ENCODE assay signal across 28 cellular contexts in the genomic region with DNA sequence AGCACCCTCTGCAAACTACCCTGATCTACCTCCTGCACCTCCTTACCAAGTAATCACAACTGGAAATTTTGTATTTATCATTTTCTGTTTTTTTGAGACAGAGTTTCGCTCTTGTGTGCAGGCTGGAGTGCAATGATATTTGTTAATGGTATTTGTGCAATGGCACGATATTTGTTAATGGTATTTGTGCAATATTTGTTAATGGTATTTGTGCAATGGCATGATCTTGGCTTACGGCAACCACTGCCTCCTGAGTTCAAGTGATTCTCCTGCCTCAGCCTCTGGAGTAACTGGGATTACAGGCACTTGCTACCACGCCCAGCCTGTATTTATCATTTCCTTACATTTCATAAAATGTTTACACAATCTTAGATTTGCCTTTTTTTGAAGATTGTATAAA. TPM values are rescaled to one million over a fixed set of nuclear protein-coding genes. Genes with fewer than 3 reads are reported as not detected.
"Had no signal": no experiment of that assay in that cellular context is flagged by ENCODE, and none has a peak within 500 bp of the region (broad histone marks: within the 10 kb centered on the region; RNA-seq: fewer than 3 reads in every experiment).

No MANE protein-coding gene starts in this region.

- H3K36me3 ChIP-seq: brain microvascular endothelial cell had no signal

- H3K27ac ChIP-seq: brain microvascular endothelial cell, coronary artery, dorsolateral prefrontal cortex had no signal

- H3K27me3 ChIP-seq: brain microvascular endothelial cell, dorsolateral prefrontal cortex had no signal

- H3K4me3 ChIP-seq: coronary artery, dorsolateral prefrontal cortex had no signal

- DNase-seq: activated CD4-positive, alpha-beta memory T cell treated with anti-CD3 and anti-CD28 coated beads, Interleukin-2, amount 10 ng/mL, durations not matched to agents 7 days and 5 days; activated CD4-positive, alpha-beta T cell treated with anti-CD3 and anti-CD28 coated beads for 1 hour; activated CD4-positive, alpha-beta T cell treated with anti-CD3 and anti-CD28 coated beads for 4 hours; activated CD4-positive, alpha-beta T cell treated with anti-CD3 and anti-CD28 coated beads, Interleukin-2, amount 10 ng/mL, durations not matched to agents 7 days and 5 days; activated CD4-positive, alpha-beta T cell treated with anti-CD3 and anti-CD28 coated beads, Interleukin-2, amount 50 U/mL, for 4 hours; activated CD8-positive, alpha-beta memory T cell treated with anti-CD3 and anti-CD28 coated beads for 24 hours; activated effector memory CD4-positive, alpha-beta T cell treated with Interleukin-2 at 50 U/mL for 16 hours; activated gamma-delta T cell treated with Interleukin-2 at 50 U/mL for 16 hours; activated naive CD4-positive, alpha-beta T cell treated with anti-CD3 and anti-CD28 coated beads, Interleukin-2, amount 50 U/mL, for 16 hours; activated naive CD4-positive, alpha-beta T cell treated with Interleukin-2 at 50 U/mL for 16 hours; activated T-cell treated with anti-CD3 and anti-CD28 coated beads, Interleukin-2, amount 50 U/mL, for 4 hours; amniotic stem cell; anterior cingulate cortex; brain microvascular endothelial cell; dorsolateral prefrontal cortex; effector memory CD4-positive, alpha-beta T cell; endodermal cell; foreskin fibroblast; head of caudate nucleus; T-helper 1 cell; T-helper 17 cell; T1000 had no signal

- ATAC-seq: activated T-cell treated with anti-CD3 and anti-CD28 coated beads, Interleukin-2, amount 50 U/mL, for 4 hours; activated T-helper 17 cell treated with anti-CD3 and anti-CD28 coated beads, Interleukin-2, amount 50 U/mL, for 72 hours; esophagus mucosa; T-helper 17 cell; WTC11 had no signal

RNA-seq across cellular contexts. Expression of a gene that starts 10.2 kb away (rescaled TPM):
- total RNA-seq: bronchial epithelial cell, endodermal cell, epithelial cell of proximal tubule had no signal

RNA-seq across cellular contexts. Expression of a gene that starts 47.1 kb away (rescaled TPM):
- total RNA-seq: epithelial cell of proximal tubule had no signal
